Comparison of ENCODE assay signal across 26 cellular contexts in genomic region chr12:123732251-123732650, GRCh38. TPM values are rescaled to one million over a fixed set of nuclear protein-coding genes. Genes with fewer than 3 reads are reported as not detected.
DNase-seq lines count a peak whose midpoint lies in the region; ATAC-seq and FAIRE-seq lines count a peak whose summit lies in the region.
"Had no signal": no experiment of that assay in that cellular context is flagged by ENCODE, and none has a peak within 500 bp of the region (broad histone marks: within the 10 kb centered on the region; RNA-seq: fewer than 3 reads in every experiment).

No MANE protein-coding gene starts in this region.

- H3K36me3 ChIP-seq in mesendoderm (ENCODE audit: control insufficient read depth, insufficient read depth, low read length): peaks cover 22% of the 10 kb centered on the region
- peaks cover 8 to 18% of the 10 kb centered on the region in 2 donors for H3K36me3 ChIP-seq in small intestine (ENCODE audit: control insufficient read depth in 2 of 2, insufficient read depth in 2 of 2, low read length in 2 of 2)

- H3K4me3 ChIP-seq in mesendoderm (ENCODE audit: low read length): no peak overlapping the region
- no peak overlapping the region for H3K4me3 ChIP-seq in small intestine (ENCODE audit: low read depth in 1 of 2, low read length in 2 of 2)
- H3K4me3 ChIP-seq: BLaER1, GM23248, PC-9 had no signal

- no peak overlapping the region for H3K4ac ChIP-seq in mesendoderm (ENCODE audit: low read depth, low read length)

- H4K5ac ChIP-seq in mesendoderm (ENCODE audit: low read length): no peak overlapping the region

- H3K36me3 Mint-ChIP-seq in activated naive CD8-positive, alpha-beta T cell: peaks cover 22% of the 10 kb centered on the region
- peaks cover 45% of the 10 kb centered on the region for H3K36me3 Mint-ChIP-seq in activated naive CD8-positive, alpha-beta T cell treated with anti-CD3 and anti-CD28 coated beads for 36 hours
- H3K36me3 Mint-ChIP-seq in stimulated activated naive B cell treated with anti-CD40 and anti-IgM and Interleukin-4, amounts not matched to agents 10 μg/mL and 1 μg/mL and 100 μg/mL, for 72 hours: peaks cover 66 to 84% of the 10 kb centered on the region in 2 donors

- no peak for ATAC-seq in stimulated activated naive B cell treated with anti-CD40 and anti-IgM and Interleukin-4, amounts not matched to agents 10 μg/mL and 1 μg/mL and 100 μg/mL, for 72 hours (replicated peaks)
- ATAC-seq: HepG2 had no signal

- H4K8ac ChIP-seq in mesendoderm (ENCODE audit: low read depth, low read length): no peak overlapping the region

- no peaks in the 10 kb centered on the region for H3K9me3 ChIP-seq in small intestine (ENCODE audit: control insufficient read depth, low read depth)
- H3K9me3 ChIP-seq: BLaER1 had no signal

- H3K27ac ChIP-seq in mesendoderm (ENCODE audit: low read depth, low read length): peak overlapping the region; percentile 75
- H3K27ac ChIP-seq in small intestine (ENCODE audit: low read depth in 1 of 2, low read length in 1 of 2): no peak overlapping the region
- H3K27ac ChIP-seq: BLaER1, GM23248, PC-9 had no signal

- peaks cover 1% of the 10 kb centered on the region for H3K79me1 ChIP-seq in mesendoderm (ENCODE audit: low read length)

- no peaks in the 10 kb centered on the region for H3K79me2 ChIP-seq in mesendoderm (ENCODE audit: control insufficient read depth, insufficient read depth, low read length)

- FAIRE-seq in small intestine (lab: Jason Lieb, UNC): no peak
- FAIRE-seq: HepG2 had no signal

- no peaks in the 10 kb centered on the region for H3K27me3 ChIP-seq in mesendoderm (ENCODE audit: insufficient read depth, low read length, poor library complexity)
- H3K27me3 ChIP-seq in small intestine (ENCODE audit: control insufficient read depth in 2 of 2, insufficient read depth in 2 of 2, low read length in 2 of 2): no peaks in the 10 kb centered on the region
- H3K27me3 ChIP-seq: BLaER1 had no signal

- no peaks in the 10 kb centered on the region for H3K27me3 Mint-ChIP-seq in activated naive CD8-positive, alpha-beta T cell
- H3K27me3 Mint-ChIP-seq in activated naive CD8-positive, alpha-beta T cell treated with anti-CD3 and anti-CD28 coated beads for 36 hours: no peaks in the 10 kb centered on the region
- H3K27me3 Mint-ChIP-seq in stimulated activated naive B cell treated with anti-CD40 and anti-IgM and Interleukin-4, amounts not matched to agents 10 μg/mL and 1 μg/mL and 100 μg/mL, for 72 hours: no peaks in the 10 kb centered on the region
- H3K27me3 Mint-ChIP-seq: CD4-positive, alpha-beta T cell had no signal

- WGBS in mesendoderm (ENCODE audit: extremely low coverage, insufficient coverage, low lambda C conversion rate): no CpG with 5 or more reads among the region's 12 CpGs
- 93 to 96% (median 96%) methylated on average over 12 of the region's 12 CpGs for WGBS in small intestine, 3 donors

- no peak for DNase-seq in activated naive CD8-positive, alpha-beta T cell treated with anti-CD3 and anti-CD28 coated beads for 36 hours
- DNase-seq in dermis blood vessel endothelial cell: peak; percentile 26
- DNase-seq in mesendoderm: peak; percentile 47
- DNase-seq in stimulated activated naive B cell treated with anti-CD40 and anti-IgM and Interleukin-4, amounts not matched to agents 10 μg/mL and 1 μg/mL and 100 μg/mL, for 72 hours: no peak
- DNase-seq in stimulated activated CD4-positive, alpha-beta T cell treated with anti-CD3 and anti-CD28 coated beads, Interleukin-12 subunit alpha, Interleukin-12 subunit beta, amount 100 ng/mL, for 4 hours: no peak
- DNase-seq in NCI-H2029 (lab: John Stamatoyannopoulos, UW): no peak
- DNase-seq in small intestine: no peak
- DNase-seq: CD4-positive, alpha-beta T cell; COR-L47; DMS79; GM23248; H9; HFFc6; KBM-7; MM.1S; NCI-H1048; NCI-H1417 treated with DMSO at 0.1 percent for 48 hours; NCI-H187 treated with DMSO at 0.1 percent for 48 hours; NCI-H510A treated with DMSO at 0.1 percent for 48 hours; NCI-H748 treated with DMSO at 0.1 percent for 48 hours; PC-9; RPMI8226; SHP77 had no signal

- H3K4me1 ChIP-seq in mesendoderm (ENCODE audit: control insufficient read depth, low read depth, low read length) (peaks cover 2% of the 10 kb centered on the region), small intestine (ENCODE audit: control insufficient read depth in 2 of 2, insufficient read depth in 1 of 2, low read depth in 1 of 2, low read length in 1 of 2) (no peaks in the 10 kb centered on the region)
- H3K4me1 ChIP-seq: BLaER1 had no signal

- H2BK15ac ChIP-seq in mesendoderm (replicated peaks; ENCODE audit: low read depth): no peak overlapping the region

- no peak overlapping the region for H3K4me2 ChIP-seq in mesendoderm (ENCODE audit: low read length)
- H3K4me2 ChIP-seq: BLaER1, PC-9 had no signal

- no peak overlapping the region for H3K4me3 Mint-ChIP-seq in activated naive CD8-positive, alpha-beta T cell
- H3K4me3 Mint-ChIP-seq in activated naive CD8-positive, alpha-beta T cell treated with anti-CD3 and anti-CD28 coated beads for 36 hours: no peak overlapping the region
- no peak overlapping the region for H3K4me3 Mint-ChIP-seq in stimulated activated naive B cell treated with anti-CD40 and anti-IgM and Interleukin-4, amounts not matched to agents 10 μg/mL and 1 μg/mL and 100 μg/mL, for 72 hours
- H3K4me3 Mint-ChIP-seq: CD4-positive, alpha-beta T cell; H9; HFFc6 had no signal

- no peak overlapping the region for H3K9ac ChIP-seq in mesendoderm (ENCODE audit: low read length)
- H3K9ac ChIP-seq: BLaER1, GM23248 had no signal

- H2BK5ac ChIP-seq in mesendoderm (ENCODE audit: low read length): no peak overlapping the region

- H2BK120ac ChIP-seq in mesendoderm (ENCODE audit: low read depth, low read length): no peak overlapping the region

- H3K4me1 Mint-ChIP-seq in activated naive CD8-positive, alpha-beta T cell (ENCODE audit: low read depth): peaks cover 8% of the 10 kb centered on the region
- H3K4me1 Mint-ChIP-seq in activated naive CD8-positive, alpha-beta T cell treated with anti-CD3 and anti-CD28 coated beads for 36 hours: peaks cover 7% of the 10 kb centered on the region
- peaks cover 23 to 27% of the 10 kb centered on the region in 2 donors for H3K4me1 Mint-ChIP-seq in stimulated activated naive B cell treated with anti-CD40 and anti-IgM and Interleukin-4, amounts not matched to agents 10 μg/mL and 1 μg/mL and 100 μg/mL, for 72 hours
- H3K4me1 Mint-ChIP-seq: H9 had no signal

- H3K23ac ChIP-seq in mesendoderm (ENCODE audit: low read length): no peak overlapping the region

- H2AK5ac ChIP-seq in mesendoderm (ENCODE audit: low read length): no peak overlapping the region

- peak overlapping the region; percentile 12 for H3K27ac Mint-ChIP-seq in activated naive CD8-positive, alpha-beta T cell
- no peak overlapping the region for H3K27ac Mint-ChIP-seq in activated naive CD8-positive, alpha-beta T cell treated with anti-CD3 and anti-CD28 coated beads for 36 hours
- H3K27ac Mint-ChIP-seq in stimulated activated naive B cell treated with anti-CD40 and anti-IgM and Interleukin-4, amounts not matched to agents 10 μg/mL and 1 μg/mL and 100 μg/mL, for 72 hours: peak overlapping the region; percentile 28
- H3K27ac Mint-ChIP-seq: CD4-positive, alpha-beta T cell; HFFc6 had no signal

- H3K9me3 Mint-ChIP-seq in activated naive CD8-positive, alpha-beta T cell (ENCODE audit: low read depth): no peaks in the 10 kb centered on the region
- H3K9me3 Mint-ChIP-seq in activated naive CD8-positive, alpha-beta T cell treated with anti-CD3 and anti-CD28 coated beads for 36 hours: no peaks in the 10 kb centered on the region
- no peaks in the 10 kb centered on the region for H3K9me3 Mint-ChIP-seq in stimulated activated naive B cell treated with anti-CD40 and anti-IgM and Interleukin-4, amounts not matched to agents 10 μg/mL and 1 μg/mL and 100 μg/mL, for 72 hours
- H3K9me3 Mint-ChIP-seq: CD4-positive, alpha-beta T cell; H9; HFFc6 had no signal

- no peak overlapping the region for H3K56ac ChIP-seq in mesendoderm (ENCODE audit: low read length)

- no peak overlapping the region for H3K18ac ChIP-seq in mesendoderm (ENCODE audit: low read length)

RNA-seq across cellular contexts. Expression of gene ATP6V0A2, which starts 20.1 kb away (rescaled TPM):
- 10 to 100 TPM; 49.5 to 54.3 TPM for total RNA-seq in activated naive CD8-positive, alpha-beta T cell treated with anti-CD3 and anti-CD28 coated beads for 36 hours
- total RNA-seq in dermis blood vessel endothelial cell: 34.7 and 47.1 TPM in 2 replicates
- 21.8 TPM for polyA plus RNA-seq in mesendoderm (2013, experiment 1 of 2)
- 24.5 TPM for polyA plus RNA-seq in mesendoderm (2013, experiment 2 of 2)
- polyA plus RNA-seq in small intestine: 1 to 10 TPM; 3.2 to 8.2 (median 4.5) TPM

RNA-seq across cellular contexts. Expression of gene DNAH10, which starts 29.9 kb away (rescaled TPM):
- under 1 TPM; 0.06 to 0.22 TPM for total RNA-seq in activated naive CD8-positive, alpha-beta T cell treated with anti-CD3 and anti-CD28 coated beads for 36 hours
- total RNA-seq in dermis blood vessel endothelial cell: under 0.01 TPM in 1 of 2 replicates, not detected in the other
- polyA plus RNA-seq in mesendoderm (2013, experiment 1 of 2): 0.25 TPM
- 0.21 TPM for polyA plus RNA-seq in mesendoderm (2013, experiment 2 of 2)
- polyA plus RNA-seq in small intestine: under 1 TPM in 2 of 3 donors, not detected in 1; 0.22 to 0.45 TPM
- total RNA-seq: PC-9 had no signal

Comparison
In these comparisons a context has a peak if more than half of its experiments do, and no peak if none do; other contexts are left out.
1. DNase-seq: peak in dermis blood vessel endothelial cell (single experiment) and mesendoderm (single experiment); none in activated naive CD8-positive, alpha-beta T cell treated with anti-CD3 and anti-CD28 coated beads for 36 hours (single experiment), stimulated activated naive B cell treated with anti-CD40 and anti-IgM and Interleukin-4, amounts not matched to agents 10 μg/mL and 1 μg/mL and 100 μg/mL, for 72 hours (single experiment), stimulated activated CD4-positive, alpha-beta T cell treated with anti-CD3 and anti-CD28 coated beads, Interleukin-12 subunit alpha, Interleukin-12 subunit beta, amount 100 ng/mL, for 4 hours (single experiment), NCI-H2029 (single experiment) and small intestine (single experiment).